21 cellular contexts compared by ENCODE assay signal in the genomic region with DNA sequence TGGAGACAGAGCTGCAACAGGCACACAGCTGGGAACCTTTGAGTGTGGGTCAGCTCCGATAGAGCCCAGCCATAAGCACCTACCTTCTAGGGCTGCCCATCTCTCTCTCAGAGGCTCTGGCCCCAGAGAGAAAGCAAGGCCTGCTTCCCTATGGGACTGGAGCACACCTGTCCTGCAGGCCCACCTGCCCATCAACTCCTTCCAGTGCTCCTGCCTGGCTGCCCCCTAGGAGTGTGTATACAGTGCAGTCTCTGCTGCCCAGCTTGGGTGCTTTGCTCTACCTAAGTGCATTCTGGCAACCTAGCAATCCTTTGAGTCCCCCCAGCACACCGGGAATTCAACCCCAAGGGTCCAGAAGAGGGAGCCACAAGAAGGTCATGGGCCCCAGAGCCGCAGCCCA. TPM values are rescaled to one million over a fixed set of nuclear protein-coding genes. Genes with fewer than 3 reads are reported as not detected.
DNase-seq lines count a peak whose midpoint lies in the region; ATAC-seq and TF ChIP-seq lines count a peak whose summit lies in the region.
"Had no signal": no experiment of that assay in that cellular context is flagged by ENCODE, and none has a peak within 500 bp of the region (broad histone marks: within the 10 kb centered on the region; RNA-seq: fewer than 3 reads in every experiment).

No MANE protein-coding gene starts in this region.

- CTCF ChIA-PET in CD4-positive, alpha-beta T cell (lab: Charles Lee), result no interaction called here

- intact Hi-C loops in dendritic cell treated with granulocyte-macrophage colony-stimulating factor and Interleukin-4, amounts not matched to agents 40 ng/mL and 50 ng/mL, for 4 days (cut with micrococcal nuclease), result loop anchor here (5.0 kb wide), 1 partner anchor 205 kb away; no protein-coding TSS in a partner anchor
- intact Hi-C loops in mucosa of descending colon (cut with DNase I, micrococcal nuclease), result no loop called here
- intact Hi-C loops in CD4-positive, alpha-beta T cell (cut with DNase I, micrococcal nuclease), result no loop called here

- no peaks in the 10 kb centered on the region for H3K4me1 ChIP-seq in mucosa of descending colon (ENCODE audit: low read depth)

- no peak overlapping the region for H3K4me3 Mint-ChIP-seq in activated naive CD8-positive, alpha-beta T cell treated with anti-CD3 and anti-CD28 coated beads, Interleukin-2, amount 50 U/mL, for 24 hours
- no peak overlapping the region for H3K4me3 Mint-ChIP-seq in activated naive CD8-positive, alpha-beta T cell treated with anti-CD3 and anti-CD28 coated beads for 36 hours
- H3K4me3 Mint-ChIP-seq in dendritic cell treated with granulocyte-macrophage colony-stimulating factor and Interleukin-4, amounts not matched to agents 40 ng/mL and 50 ng/mL, for 4 days, result no peak overlapping the region
- no peak overlapping the region for H3K4me3 Mint-ChIP-seq in CD4-positive, alpha-beta T cell

- ATAC-seq in activated naive CD8-positive, alpha-beta T cell treated with anti-CD3 and anti-CD28 coated beads, Interleukin-2, amount 50 U/mL, for 24 hours, result peak; percentile 8
- ATAC-seq in mucosa of descending colon (peak; percentile 15), GM21526 (IDR thresholded peaks at IDR 0.05; ENCODE audit: low FRiP score, unreplicated experiment) (no peak)
- ATAC-seq in CD4-positive, alpha-beta T cell (ENCODE audit: poor library complexity), result no peak

- no peaks in the 10 kb centered on the region for H3K36me3 ChIP-seq in mucosa of descending colon (ENCODE audit: low read depth)
- H3K36me3 ChIP-seq: MG63 had no signal

- no peaks in the 10 kb centered on the region for H3K36me3 Mint-ChIP-seq in activated naive CD8-positive, alpha-beta T cell treated with anti-CD3 and anti-CD28 coated beads, Interleukin-2, amount 50 U/mL, for 24 hours (ENCODE audit: low read depth)
- no peaks in the 10 kb centered on the region for H3K36me3 Mint-ChIP-seq in activated naive CD8-positive, alpha-beta T cell treated with anti-CD3 and anti-CD28 coated beads for 36 hours
- H3K36me3 Mint-ChIP-seq in dendritic cell treated with granulocyte-macrophage colony-stimulating factor and Interleukin-4, amounts not matched to agents 40 ng/mL and 50 ng/mL, for 4 days (ENCODE audit: low read depth), result no peaks in the 10 kb centered on the region
- H3K36me3 Mint-ChIP-seq in CD4-positive, alpha-beta T cell (ENCODE audit: low read depth), result no peaks in the 10 kb centered on the region

- no peak overlapping the region for H3K4me3 ChIP-seq in mucosa of descending colon
- no peak overlapping the region for H3K4me3 ChIP-seq in coronary artery
- H3K4me3 ChIP-seq: MG63 had no signal

- no peak for DNase-seq in activated naive CD8-positive, alpha-beta T cell treated with anti-CD3 and anti-CD28 coated beads, Interleukin-2, amount 50 U/mL, for 24 hours
- DNase-seq in activated naive CD8-positive, alpha-beta T cell treated with anti-CD3 and anti-CD28 coated beads for 36 hours, result no peak
- DNase-seq in mucosa of descending colon (no peak), cortex of kidney (lab: John Stamatoyannopoulos, UW) (no peak), coronary artery (ENCODE audit: low spot score) (no peak)
- DNase-seq in CD4-positive, alpha-beta T cell, result no peak
- DNase-seq: ACHN, C1 segment of cervical spinal cord, Kasumi-1, MG63, NCI-H187, NCI-H2107, NCI-H510A, SIG-M5, SK-N-SH had no signal

- TF ChIP-seq CTCF in mucosa of descending colon (IDR thresholded peaks at IDR 0.05) (no peak), coronary artery (IDR thresholded peaks at IDR 0.05) (no peak)
- no peak for TF ChIP-seq CTCF in CD4-positive, alpha-beta T cell (IDR thresholded peaks at IDR 0.05)

- H3K27ac ChIP-seq in CD4-positive, alpha-beta T cell (ENCODE audit: low read depth, low read length), result no peak overlapping the region
- H3K27ac ChIP-seq in coronary artery, result no peak overlapping the region
- H3K27ac ChIP-seq: 22Rv1, RWPE1 had no signal

- POLR2A ChIA-PET in CD4-positive, alpha-beta T cell (lab: Charles Lee), result no interaction called here

- no peaks in the 10 kb centered on the region for H3K27me3 ChIP-seq in CD4-positive, alpha-beta T cell (ENCODE audit: control insufficient read depth, insufficient read depth, low read length)
- H3K27me3 ChIP-seq: MG63 had no signal

- H3K9me3 ChIP-seq in mucosa of descending colon, result no peaks in the 10 kb centered on the region
- no peaks in the 10 kb centered on the region for H3K9me3 ChIP-seq in CD4-positive, alpha-beta T cell (ENCODE audit: control insufficient read depth, low read length)
- H3K9me3 ChIP-seq: MG63, SK-N-SH had no signal

- peaks cover 9% of the 10 kb centered on the region for H3K9me3 Mint-ChIP-seq in activated naive CD8-positive, alpha-beta T cell treated with anti-CD3 and anti-CD28 coated beads, Interleukin-2, amount 50 U/mL, for 24 hours
- peaks cover 2% of the 10 kb centered on the region for H3K9me3 Mint-ChIP-seq in activated naive CD8-positive, alpha-beta T cell treated with anti-CD3 and anti-CD28 coated beads for 36 hours
- H3K9me3 Mint-ChIP-seq in dendritic cell treated with granulocyte-macrophage colony-stimulating factor and Interleukin-4, amounts not matched to agents 40 ng/mL and 50 ng/mL, for 4 days, result peaks cover 9% of the 10 kb centered on the region
- peaks cover 6% of the 10 kb centered on the region for H3K9me3 Mint-ChIP-seq in CD4-positive, alpha-beta T cell

- H3K27ac Mint-ChIP-seq in activated naive CD8-positive, alpha-beta T cell treated with anti-CD3 and anti-CD28 coated beads, Interleukin-2, amount 50 U/mL, for 24 hours, result no peak overlapping the region
- H3K27ac Mint-ChIP-seq in activated naive CD8-positive, alpha-beta T cell treated with anti-CD3 and anti-CD28 coated beads for 36 hours, result no peak overlapping the region
- peak overlapping the region; percentile 33 for H3K27ac Mint-ChIP-seq in dendritic cell treated with granulocyte-macrophage colony-stimulating factor and Interleukin-4, amounts not matched to agents 40 ng/mL and 50 ng/mL, for 4 days
- H3K27ac Mint-ChIP-seq in CD4-positive, alpha-beta T cell, result no peak overlapping the region

- peaks cover 11% of the 10 kb centered on the region for H3K4me1 Mint-ChIP-seq in activated naive CD8-positive, alpha-beta T cell treated with anti-CD3 and anti-CD28 coated beads, Interleukin-2, amount 50 U/mL, for 24 hours
- H3K4me1 Mint-ChIP-seq in activated naive CD8-positive, alpha-beta T cell treated with anti-CD3 and anti-CD28 coated beads for 36 hours, result peaks cover 2% of the 10 kb centered on the region
- peaks cover 8% of the 10 kb centered on the region for H3K4me1 Mint-ChIP-seq in dendritic cell treated with granulocyte-macrophage colony-stimulating factor and Interleukin-4, amounts not matched to agents 40 ng/mL and 50 ng/mL, for 4 days (ENCODE audit: low read depth)
- no peaks in the 10 kb centered on the region for H3K4me1 Mint-ChIP-seq in CD4-positive, alpha-beta T cell (ENCODE audit: low read depth)

- peaks cover 3% of the 10 kb centered on the region for H3K27me3 Mint-ChIP-seq in activated naive CD8-positive, alpha-beta T cell treated with anti-CD3 and anti-CD28 coated beads, Interleukin-2, amount 50 U/mL, for 24 hours
- no peaks in the 10 kb centered on the region for H3K27me3 Mint-ChIP-seq in activated naive CD8-positive, alpha-beta T cell treated with anti-CD3 and anti-CD28 coated beads for 36 hours
- H3K27me3 Mint-ChIP-seq in dendritic cell treated with granulocyte-macrophage colony-stimulating factor and Interleukin-4, amounts not matched to agents 40 ng/mL and 50 ng/mL, for 4 days, result no peaks in the 10 kb centered on the region
- no peaks in the 10 kb centered on the region for H3K27me3 Mint-ChIP-seq in CD4-positive, alpha-beta T cell

RNA-seq across cellular contexts. Expression of gene OR8G5, which starts 21.0 kb away (rescaled TPM):
- not detected for total RNA-seq in activated naive CD8-positive, alpha-beta T cell treated with anti-CD3 and anti-CD28 coated beads for 36 hours
- total RNA-seq in mucosa of descending colon, result not detected
- not detected for total RNA-seq in CD4-positive, alpha-beta T cell
- total RNA-seq: Daoy, H4 had no signal

RNA-seq across cellular contexts. Expression of gene OR8G1, which starts 36.3 kb away (rescaled TPM):
- total RNA-seq in activated naive CD8-positive, alpha-beta T cell treated with anti-CD3 and anti-CD28 coated beads for 36 hours, result not detected
- total RNA-seq in mucosa of descending colon, result not detected
- not detected for total RNA-seq in CD4-positive, alpha-beta T cell
- total RNA-seq: Daoy, H4 had no signal

RNA-seq across cellular contexts. Expression of gene OR8D1, which starts 36.5 kb away (rescaled TPM):
- total RNA-seq in activated naive CD8-positive, alpha-beta T cell treated with anti-CD3 and anti-CD28 coated beads for 36 hours, result not detected
- under 1 TPM in 1 of 3 donors, not detected in 2; 0.29 TPM for total RNA-seq in mucosa of descending colon
- not detected for total RNA-seq in CD4-positive, alpha-beta T cell
- total RNA-seq: Daoy, H4 had no signal

RNA-seq across cellular contexts. Expression of gene OR8D2, which starts 42.8 kb away (rescaled TPM):
- total RNA-seq in activated naive CD8-positive, alpha-beta T cell treated with anti-CD3 and anti-CD28 coated beads for 36 hours, result not detected
- total RNA-seq in mucosa of descending colon, result not detected
- not detected for total RNA-seq in CD4-positive, alpha-beta T cell
- total RNA-seq: Daoy, H4 had no signal

Comparison
In these comparisons a context has a peak if more than half of its experiments do, and no peak if none do; other contexts are left out.
1. ATAC-seq: peak in activated naive CD8-positive, alpha-beta T cell treated with anti-CD3 and anti-CD28 coated beads, Interleukin-2, amount 50 U/mL, for 24 hours (single experiment) and mucosa of descending colon (single experiment); none in CD4-positive, alpha-beta T cell (single experiment) and GM21526 (single experiment).